25 cellular contexts compared by ENCODE assay signal in the genomic region with DNA sequence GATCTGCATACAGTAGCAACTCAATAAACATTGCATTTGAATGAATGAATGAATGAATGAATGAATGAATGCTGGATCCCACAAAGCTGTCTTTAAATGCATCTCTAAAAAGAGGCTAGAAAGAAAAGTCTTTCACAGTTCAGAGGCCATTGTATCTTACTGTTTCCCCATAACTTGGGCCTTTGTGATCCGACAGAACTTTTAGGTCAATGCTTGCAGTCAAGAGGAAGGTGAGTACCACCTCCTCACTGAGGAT.
"Had no signal": no experiment of that assay in that cellular context is flagged by ENCODE, and none has a peak within 500 bp of the region (broad histone marks: within the 10 kb centered on the region; RNA-seq: fewer than 3 reads in every experiment).

No MANE protein-coding gene starts in this region.

- H3K4me3 ChIP-seq: SJCRH30, SK-N-MC had no signal

- H3K36me3 ChIP-seq: SJCRH30, WERI-Rb-1 had no signal

- FAIRE-seq: colon had no signal

- H3K27ac ChIP-seq: SJCRH30, SK-N-MC, WERI-Rb-1 had no signal

- H3K9me3 ChIP-seq: SJCRH30 had no signal

- DNase-seq: activated CD4-positive, alpha-beta T cell treated with anti-CD3 and anti-CD28 coated beads, Interleukin-2, amount 10 ng/mL, durations not matched to agents 7 days and 5 days; activated CD4-positive, alpha-beta T cell treated with anti-CD3 and anti-CD28 coated beads, Interleukin-2, amount 50 U/mL, for 48 hours; activated CD8-positive, alpha-beta T cell treated with anti-CD3 and anti-CD28 coated beads, Interleukin-2, amount 10 ng/mL, durations not matched to agents 7 days and 5 days; activated gamma-delta T cell; activated naive CD4-positive, alpha-beta T cell treated with anti-CD3 and anti-CD28 coated beads for 36 hours; activated T-cell treated with anti-CD3 and anti-CD28 coated beads, Interleukin-2, amount 50 U/mL, for 24 hours; anterior cingulate cortex; central memory CD4-positive, alpha-beta T cell; NCI-H1105; NCI-H1417 treated with DMSO at 0.1 percent for 48 hours; NCI-H1694; NCI-H1930; NCI-H2081 treated with DMSO at 0.1 percent for 48 hours; NCI-H226; NCI-H446 treated with DMSO at 0.1 percent for 48 hours; NCI-H524; NCI-H82; SHP77; SJCRH30; T1000; WERI-Rb-1 had no signal

- ATAC-seq: activated CD8-positive, alpha-beta T cell treated with anti-CD3 and anti-CD28 coated beads, Interleukin-2, amount 10 ng/mL, durations not matched to agents 7 days and 5 days; activated naive CD4-positive, alpha-beta T cell treated with anti-CD3 and anti-CD28 coated beads, Interleukin-2, amount 50 U/mL, for 72 hours; Panc1 had no signal

- H3K27me3 ChIP-seq: SJCRH30 had no signal
